In genomic region chr3:112557980-112558379, GRCh38 we compare ENCODE assay signal across 18 cellular contexts. TPM values are rescaled to one million over a fixed set of nuclear protein-coding genes. Genes with fewer than 3 reads are reported as not detected.
"Had no signal": no experiment of that assay in that cellular context is flagged by ENCODE, and none has a peak within 500 bp of the region (broad histone marks: within the 10 kb centered on the region; RNA-seq: fewer than 3 reads in every experiment).

No MANE protein-coding gene starts in this region.

- H3K27me3 Mint-ChIP-seq: activated CD4-positive, alpha-beta T cell treated with anti-CD3 and anti-CD28 coated beads, Interleukin-2, amount 10 ng/mL, durations not matched to agents 24 days and 14 days; activated naive CD8-positive, alpha-beta T cell treated with anti-CD3 and anti-CD28 coated beads for 36 hours; naive B cell; stimulated activated naive CD8-positive, alpha-beta T cell treated with anti-CD3 and anti-CD28 coated beads, Interleukin-15, Interleukin-2, amounts not matched to agents 100 ng/mL and 50 ng/mL, for 24 hours had no signal

- DNase-seq: activated CD4-positive, alpha-beta T cell treated with anti-CD3 and anti-CD28 coated beads, Interleukin-2, amount 10 ng/mL, durations not matched to agents 24 days and 14 days; activated effector memory CD4-positive, alpha-beta T cell treated with Interleukin-2 at 50 U/mL for 16 hours; activated naive CD8-positive, alpha-beta T cell treated with anti-CD3 and anti-CD28 coated beads for 36 hours; activated T-cell treated with anti-CD3 and anti-CD28 coated beads for 4 hours; anterior cingulate cortex; cerebellar nuclear complex; lower lobe of right lung; midbrain; naive B cell; retina; stimulated activated CD4-positive, alpha-beta T cell treated with anti-CD3 and anti-CD28 coated beads, Interleukin-15, amount 100 ng/mL, for 24 hours; stimulated activated CD4-positive, alpha-beta T cell treated with anti-CD3 and anti-CD28 coated beads, Interleukin-4, amount 100 ng/mL, for 24 hours had no signal

- ATAC-seq: esophagus mucosa, lower lobe of right lung, WTC11 had no signal

- H3K4me3 ChIP-seq: lower lobe of right lung, upper lobe of left lung had no signal

- H3K9me3 Mint-ChIP-seq: activated CD4-positive, alpha-beta T cell treated with anti-CD3 and anti-CD28 coated beads, Interleukin-2, amount 10 ng/mL, durations not matched to agents 24 days and 14 days; activated naive CD8-positive, alpha-beta T cell treated with anti-CD3 and anti-CD28 coated beads for 36 hours; naive B cell; stimulated activated naive CD8-positive, alpha-beta T cell treated with anti-CD3 and anti-CD28 coated beads, Interleukin-15, Interleukin-2, amounts not matched to agents 100 ng/mL and 50 ng/mL, for 24 hours had no signal

- H3K27me3 ChIP-seq: upper lobe of left lung had no signal

- H3K9me3 ChIP-seq: lower lobe of right lung, upper lobe of left lung had no signal

- H3K27ac ChIP-seq: lower lobe of right lung, upper lobe of left lung had no signal

- H3K4me3 Mint-ChIP-seq: activated CD4-positive, alpha-beta T cell treated with anti-CD3 and anti-CD28 coated beads, Interleukin-2, amount 10 ng/mL, durations not matched to agents 24 days and 14 days; activated naive CD8-positive, alpha-beta T cell treated with anti-CD3 and anti-CD28 coated beads for 36 hours; naive B cell; stimulated activated naive CD8-positive, alpha-beta T cell treated with anti-CD3 and anti-CD28 coated beads, Interleukin-15, Interleukin-2, amounts not matched to agents 100 ng/mL and 50 ng/mL, for 24 hours; WTC11 had no signal

- H3K27ac Mint-ChIP-seq: activated CD4-positive, alpha-beta T cell treated with anti-CD3 and anti-CD28 coated beads, Interleukin-2, amount 10 ng/mL, durations not matched to agents 24 days and 14 days; activated naive CD8-positive, alpha-beta T cell treated with anti-CD3 and anti-CD28 coated beads for 36 hours; stimulated activated naive CD8-positive, alpha-beta T cell treated with anti-CD3 and anti-CD28 coated beads, Interleukin-15, Interleukin-2, amounts not matched to agents 100 ng/mL and 50 ng/mL, for 24 hours; WTC11 had no signal

RNA-seq across cellular contexts. Expression of gene BTLA, which starts 58.7 kb away (rescaled TPM):
- total RNA-seq: dermis microvascular lymphatic vessel endothelial cell, glomerular endothelial cell, WTC11 had no signal
